ENCODE assay signal across 10 cellular contexts in the genomic region with DNA sequence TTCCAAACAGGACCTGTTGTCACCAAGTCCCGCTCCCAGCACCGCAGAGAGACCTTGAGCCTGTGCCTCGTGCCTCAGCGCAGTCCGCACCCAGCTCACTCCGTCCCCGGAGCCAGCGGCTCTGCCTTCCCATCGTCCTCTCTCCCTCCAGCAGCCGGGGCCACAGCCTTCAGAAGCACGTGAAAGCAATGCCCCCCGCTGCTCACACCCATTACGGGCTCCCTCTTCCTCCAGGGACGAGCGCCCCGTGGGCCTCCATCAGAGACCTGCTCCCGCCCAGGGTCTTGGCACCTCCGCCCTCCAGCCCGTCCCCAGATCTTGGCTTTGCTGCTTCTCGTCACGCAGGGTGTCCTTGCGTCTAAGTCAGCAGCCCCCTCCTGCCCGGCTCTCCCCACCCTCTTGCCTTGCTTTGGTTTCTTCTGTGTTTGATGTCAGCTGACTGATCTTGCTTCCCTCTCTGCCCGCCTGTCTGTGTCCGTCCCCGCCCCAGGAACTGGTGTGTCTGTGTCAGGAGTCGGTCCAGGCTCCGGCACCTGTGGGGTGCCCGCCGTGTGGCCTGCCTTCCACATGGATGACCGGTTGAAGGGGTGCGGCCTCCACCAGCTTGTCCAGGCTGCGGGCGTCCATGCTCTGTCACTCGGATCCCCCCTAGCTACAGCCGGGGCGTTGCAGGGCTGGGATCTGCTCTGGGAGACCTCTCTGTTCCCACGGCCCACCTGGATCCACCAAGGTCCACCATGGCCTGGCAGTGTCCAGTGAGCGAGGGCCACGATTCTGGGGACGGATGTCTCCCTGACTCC.
DNase-seq lines count a peak whose midpoint lies in the region; ATAC-seq, FAIRE-seq and TF ChIP-seq lines count a peak whose summit lies in the region.
"Had no signal": no experiment of that assay in that cellular context is flagged by ENCODE, and none has a peak within 500 bp of the region (broad histone marks: within the 10 kb centered on the region; RNA-seq: fewer than 3 reads in every experiment).

No MANE protein-coding gene starts in this region.

- ATAC-seq in memory B cell (ENCODE audit: low read depth) = no peak
- peak; percentile 72 for ATAC-seq in stimulated activated naive CD8-positive, alpha-beta T cell treated with anti-CD3 and anti-CD28 coated beads, Interleukin-15, amount 100 ng/mL, for 72 hours
- ATAC-seq in HepG2 = no peak
- ATAC-seq: left lung had no signal

- no peak for TF ChIP-seq RAD21 in HepG2 (CRISPR knock-in tag; IDR thresholded peaks at IDR 0.05)

- in situ Hi-C loops in HepG2 (cut with HindIII; ENCODE audit: extremely low pct_ligation_motif_present, low pct_unique_long_range_greater_than_20kb) = no loop called here

- POLR2A ChIA-PET in HepG2 (lab: Yijun Ruan, JAX) = interaction anchor here (1.1 to 1.2 kb wide), 2 partner anchors 10 to 21 kb away, joined by 3 to 4 read pairs; no protein-coding TSS in a partner anchor

- no peak overlapping the region for H3K9ac ChIP-seq in smooth muscle cell (ENCODE audit: low read depth)
- no peak overlapping the region for H3K9ac ChIP-seq in HepG2 (ENCODE audit: insufficient read depth, low read depth, low read length)

- H3K36me3 Mint-ChIP-seq in activated T-cell treated with anti-CD3 and anti-CD28 coated beads, Interleukin-2, amount 50 U/mL, for 24 hours (ENCODE audit: low read depth) = no peaks in the 10 kb centered on the region
- H3K36me3 Mint-ChIP-seq in memory B cell = peaks cover 3% of the 10 kb centered on the region

- H3K4me1 Mint-ChIP-seq in activated T-cell treated with anti-CD3 and anti-CD28 coated beads, Interleukin-2, amount 50 U/mL, for 24 hours (ENCODE audit: low read depth) = peaks cover 14% of the 10 kb centered on the region
- peaks cover 7% of the 10 kb centered on the region for H3K4me1 Mint-ChIP-seq in memory B cell
- peaks cover 14% of the 10 kb centered on the region for H3K4me1 Mint-ChIP-seq in stimulated activated naive CD8-positive, alpha-beta T cell treated with anti-CD3 and anti-CD28 coated beads, Interleukin-15, amount 100 ng/mL, for 72 hours

- intact Hi-C loops in HepG2 (cut with micrococcal nuclease; ENCODE audit: unreplicated experiment) = no loop called here

- H3K27me3 Mint-ChIP-seq in activated T-cell treated with anti-CD3 and anti-CD28 coated beads, Interleukin-2, amount 50 U/mL, for 24 hours = peaks cover 4% of the 10 kb centered on the region
- H3K27me3 Mint-ChIP-seq in memory B cell = peaks cover 12% of the 10 kb centered on the region
- H3K27me3 Mint-ChIP-seq in stimulated activated naive CD8-positive, alpha-beta T cell treated with anti-CD3 and anti-CD28 coated beads, Interleukin-15, amount 100 ng/mL, for 72 hours = no peaks in the 10 kb centered on the region

- H3K79me2 ChIP-seq in smooth muscle cell (ENCODE audit: low read depth) (no peaks in the 10 kb centered on the region), HepG2 (ENCODE audit: insufficient read depth, low read length) (no peaks in the 10 kb centered on the region)

- peak; percentile 32 for DNase-seq in T-helper 9 cell
- DNase-seq in activated T-cell treated with anti-CD3 and anti-CD28 coated beads, Interleukin-2, amount 50 U/mL, for 24 hours = peak; percentile 67
- no peak for DNase-seq in memory B cell (ENCODE audit: low spot score in 2 of 2)
- DNase-seq in stimulated activated naive CD8-positive, alpha-beta T cell treated with anti-CD3 and anti-CD28 coated beads, Interleukin-15, amount 100 ng/mL, for 72 hours = peak; percentile 55 to 58
- DNase-seq in smooth muscle cell (lab: John Stamatoyannopoulos, UW; ENCODE audit: unreplicated experiment) = no peak
- DNase-seq in HepG2 (ENCODE audit: low spot score) = no peak
- no peak for DNase-seq in NCI-H1694 (lab: John Stamatoyannopoulos, UW)
- DNase-seq: DMS153 had no signal

- H3K4me3 Mint-ChIP-seq in activated T-cell treated with anti-CD3 and anti-CD28 coated beads, Interleukin-2, amount 50 U/mL, for 24 hours = no peak overlapping the region
- H3K4me3 Mint-ChIP-seq in memory B cell = peak overlapping the region; percentile 27
- no peak overlapping the region for H3K4me3 Mint-ChIP-seq in stimulated activated naive CD8-positive, alpha-beta T cell treated with anti-CD3 and anti-CD28 coated beads, Interleukin-15, amount 100 ng/mL, for 72 hours

- H3K27ac Mint-ChIP-seq in activated T-cell treated with anti-CD3 and anti-CD28 coated beads, Interleukin-2, amount 50 U/mL, for 24 hours = peak overlapping the region; percentile 73
- H3K27ac Mint-ChIP-seq in memory B cell = no peak overlapping the region
- peak overlapping the region; percentile 93 to 94 for H3K27ac Mint-ChIP-seq in stimulated activated naive CD8-positive, alpha-beta T cell treated with anti-CD3 and anti-CD28 coated beads, Interleukin-15, amount 100 ng/mL, for 72 hours

- no peak for TF ChIP-seq EP300 in HepG2 (IDR thresholded peaks at IDR 0.05; ENCODE audit: low read depth in 2 of 2, low read length in 2 of 2)
- no peak for TF ChIP-seq EP300 in HepG2 (CRISPR knock-in tag; IDR thresholded peaks at IDR 0.05; ENCODE audit: borderline replicate concordance)

- TF ChIP-seq POLR2A in HepG2 (IDR thresholded peaks at IDR 0.05; ENCODE audit: insufficient read depth in 1 of 2, low read depth in 2 of 2, low read length in 2 of 2) = no peak

- H4K20me1 ChIP-seq in smooth muscle cell (ENCODE audit: low read depth) (no peaks in the 10 kb centered on the region), HepG2 (ENCODE audit: insufficient read depth, low read length) (no peaks in the 10 kb centered on the region)

- H3K27ac ChIP-seq in smooth muscle cell (ENCODE audit: low read depth) (no peak overlapping the region), HepG2 (ENCODE audit: extremely low read length, insufficient read depth, low read length) (no peak overlapping the region)

- FAIRE-seq in HepG2 (lab: Jason Lieb, UNC) = no peak
- FAIRE-seq: colon had no signal

- CTCF ChIA-PET in HepG2 (lab: Yijun Ruan, JAX; ENCODE audit: low intra/inter-chr PET ratio, low total read pairs) = no interaction called here

- H3K4me2 ChIP-seq in smooth muscle cell = no peak overlapping the region
- no peak overlapping the region for H3K4me2 ChIP-seq in HepG2 (ENCODE audit: low read depth, low read length)

- H3K4me1 ChIP-seq in smooth muscle cell (ENCODE audit: low read depth) (no peaks in the 10 kb centered on the region), HepG2 (ENCODE audit: insufficient read depth, low read length) (peaks cover 22% of the 10 kb centered on the region)

- no TSS peak for BruUV-seq in HepG2 (replicated peaks; lab: Mats Ljungman, UMichigan)

- no peaks in the 10 kb centered on the region for H3K9me3 ChIP-seq in smooth muscle cell (replicated peaks; ENCODE audit: low read depth)
- no peaks in the 10 kb centered on the region for H3K9me3 ChIP-seq in HepG2 (ENCODE audit: low read length)
- H3K9me3 ChIP-seq: left lung had no signal

- H3K36me3 ChIP-seq in smooth muscle cell (ENCODE audit: low read depth) (no peaks in the 10 kb centered on the region), HepG2 (replicated peaks in 1 of 2; ENCODE audit: control insufficient read depth in 1 of 2, insufficient read depth in 2 of 2, low read length in 2 of 2) (no peaks in the 10 kb centered on the region)
- H3K36me3 ChIP-seq: left lung had no signal

- H3K4me3 ChIP-seq in smooth muscle cell (no peak overlapping the region), HepG2 (replicated peaks in 1 of 3; ENCODE audit: insufficient read depth in 1 of 3, low read depth in 2 of 3, low read length in 3 of 3) (no peak overlapping the region)
- H3K4me3 ChIP-seq: left lung had no signal

- WGBS in smooth muscle cell (ENCODE audit: low lambda C conversion rate) = 91% methylated on average over 41 of the region's 41 CpGs
- 78% methylated on average over 34 of the region's 41 CpGs for WGBS in HepG2 (ENCODE audit: low lambda C conversion rate)

- no peaks in the 10 kb centered on the region for H3K9me3 Mint-ChIP-seq in activated T-cell treated with anti-CD3 and anti-CD28 coated beads, Interleukin-2, amount 50 U/mL, for 24 hours
- peaks cover 1% of the 10 kb centered on the region for H3K9me3 Mint-ChIP-seq in memory B cell
- no peaks in the 10 kb centered on the region for H3K9me3 Mint-ChIP-seq in stimulated activated naive CD8-positive, alpha-beta T cell treated with anti-CD3 and anti-CD28 coated beads, Interleukin-15, amount 100 ng/mL, for 72 hours

- H3K27me3 ChIP-seq in smooth muscle cell (ENCODE audit: low read depth) (no peaks in the 10 kb centered on the region), HepG2 (ENCODE audit: control insufficient read depth in 1 of 2, insufficient read depth in 2 of 2, low read length in 2 of 2) (peaks cover 7 to 23% of the 10 kb centered on the region in 2 experiments; a peak in 4 of 5 replicates)

- TF ChIP-seq CTCF in smooth muscle cell (IDR thresholded peaks at IDR 0.05; ENCODE audit: borderline replicate concordance, insufficient read depth, poor library complexity, severe bottlenecking) (no peak), HepG2 (CRISPR knock-in tag; IDR thresholded peaks at IDR 0.05) (no peak)

- H2AFZ ChIP-seq in smooth muscle cell (ENCODE audit: low read depth) = no peak overlapping the region
- no peak overlapping the region for H2AFZ ChIP-seq in HepG2 (ENCODE audit: low read length)

- H3F3A ChIP-seq in smooth muscle cell (ENCODE audit: low read depth) = no peaks in the 10 kb centered on the region

TF ChIP-seq in HepG2, 621 proteins besides CTCF, POLR2A, EP300 and RAD21:
- no peak for TF ChIP-seq PTBP1 (IDR thresholded peaks at IDR 0.05; ENCODE audit: low read depth, low read length, poor library complexity, severe bottlenecking)

Comparison
In these comparisons a context has a peak if more than half of its experiments do, and no peak if none do; other contexts are left out.
1. DNase-seq: peak in T-helper 9 cell (single experiment), activated T-cell treated with anti-CD3 and anti-CD28 coated beads, Interleukin-2, amount 50 U/mL, for 24 hours (single experiment) and stimulated activated naive CD8-positive, alpha-beta T cell treated with anti-CD3 and anti-CD28 coated beads, Interleukin-15, amount 100 ng/mL, for 72 hours (2 of 2); none in memory B cell (0 of 2), smooth muscle cell (single experiment), HepG2 (single experiment) and NCI-H1694 (single experiment).